ENCODE assay signal across 19 cellular contexts in the genomic region with DNA sequence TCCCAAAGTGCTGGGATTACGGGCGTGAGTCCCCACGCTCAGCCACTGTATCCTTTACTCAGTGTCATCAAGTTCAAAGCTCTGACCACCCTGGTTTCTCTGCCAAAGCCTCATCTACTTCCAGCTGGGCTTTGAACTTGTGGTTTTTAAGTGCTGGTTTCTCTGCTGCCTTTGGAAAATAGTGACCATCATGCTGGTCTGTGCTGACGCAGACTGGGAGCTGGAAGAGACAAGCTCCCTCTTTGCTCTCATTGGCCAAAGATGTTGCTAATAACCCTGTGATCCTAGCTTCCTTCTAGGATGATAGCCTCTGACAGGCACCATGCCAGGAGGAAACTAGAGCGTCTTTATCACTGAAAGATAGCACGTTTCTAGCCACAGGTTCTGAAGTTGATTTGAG.
"Had no signal": no experiment of that assay in that cellular context is flagged by ENCODE, and none has a peak within 500 bp of the region (broad histone marks: within the 10 kb centered on the region; RNA-seq: fewer than 3 reads in every experiment).

No MANE protein-coding gene starts in this region.

- H3K4me3 ChIP-seq: dorsolateral prefrontal cortex, lower lobe of right lung, ovary, suprapubic skin, thyroid gland had no signal

- H3K27me3 Mint-ChIP-seq: memory B cell; naive thymus-derived CD4-positive, alpha-beta T cell; progenitor cell of endocrine pancreas; type B pancreatic cell had no signal

- DNase-seq: cortex of kidney; dorsolateral prefrontal cortex; effector CD8-positive, alpha-beta T cell; islet precursor cell; lower lobe of right lung; naive thymus-derived CD4-positive, alpha-beta T cell; stimulated activated CD4-positive, alpha-beta T cell treated with anti-CD3 and anti-CD28 coated beads, Interleukin-4, amount 100 ng/mL, for 1 hour; stimulated activated CD8-positive, alpha-beta memory T cell treated with anti-CD3 and anti-CD28 coated beads, Interleukin-4, amount 100 ng/mL, for 48 hours; stimulated activated naive CD8-positive, alpha-beta T cell treated with anti-CD3 and anti-CD28 coated beads, Interleukin-15, Interleukin-2, amounts not matched to agents 100 U/mL and 50 U/mL, for 24 hours had no signal

- H3K27ac ChIP-seq: dorsolateral prefrontal cortex, lower lobe of right lung, ovary, suprapubic skin, thyroid gland had no signal

- ATAC-seq: left lobe of liver; lower lobe of right lung; naive thymus-derived CD4-positive, alpha-beta T cell; stimulated activated effector memory CD8-positive, alpha-beta T cell treated with anti-CD3 and anti-CD28 coated beads, Interleukin-12 subunit alpha, Interleukin-12 subunit beta, amount 100 ng/mL, for 72 hours; stimulated activated naive CD8-positive, alpha-beta T cell treated with anti-CD3 and anti-CD28 coated beads, Interleukin-15, Interleukin-2, amounts not matched to agents 100 U/mL and 50 U/mL, for 24 hours had no signal

- H3K27me3 ChIP-seq: dorsolateral prefrontal cortex, ovary, suprapubic skin, thyroid gland had no signal

- H3K9me3 ChIP-seq: ovary, suprapubic skin, thyroid gland had no signal

- FAIRE-seq: frontal cortex, urothelium cell line had no signal

- H3K27ac Mint-ChIP-seq: memory B cell; naive thymus-derived CD4-positive, alpha-beta T cell; progenitor cell of endocrine pancreas; stimulated activated effector memory CD8-positive, alpha-beta T cell treated with anti-CD3 and anti-CD28 coated beads, Interleukin-12 subunit alpha, Interleukin-12 subunit beta, amount 100 ng/mL, for 72 hours; type B pancreatic cell had no signal

- H3K4me1 Mint-ChIP-seq: memory B cell; naive thymus-derived CD4-positive, alpha-beta T cell; stimulated activated effector memory CD8-positive, alpha-beta T cell treated with anti-CD3 and anti-CD28 coated beads, Interleukin-12 subunit alpha, Interleukin-12 subunit beta, amount 100 ng/mL, for 72 hours had no signal

- H3K36me3 ChIP-seq: ovary, thyroid gland had no signal

- H3K4me3 Mint-ChIP-seq: memory B cell; naive thymus-derived CD4-positive, alpha-beta T cell; stimulated activated effector memory CD8-positive, alpha-beta T cell treated with anti-CD3 and anti-CD28 coated beads, Interleukin-12 subunit alpha, Interleukin-12 subunit beta, amount 100 ng/mL, for 72 hours; type B pancreatic cell had no signal
